ENCODE assay signal across 8 cellular contexts in genomic region chr2:163132850-163133249, GRCh38.
A peak's percentile ranks its signal among the peaks of the same experiment; 100 is the strongest.
DNase-seq lines count a peak whose midpoint lies in the region; ATAC-seq and TF ChIP-seq lines count a peak whose summit lies in the region.

No MANE protein-coding gene starts in this region.

- no peak overlapping the region for H3K27ac ChIP-seq in C4-2B

- ATAC-seq in GM21526 (IDR thresholded peaks at IDR 0.05; ENCODE audit: low FRiP score, unreplicated experiment): peak; percentile 51
- ATAC-seq in activated T-cell treated with anti-CD3 and anti-CD28 coated beads, Interleukin-2, amount 50 U/mL, for 4 hours: no peak
- ATAC-seq in HG03175 (IDR thresholded peaks at IDR 0.05; ENCODE audit: unreplicated experiment): no peak

- no peaks in the 10 kb centered on the region for H3K4me1 Mint-ChIP-seq in activated T-cell treated with anti-CD3 and anti-CD28 coated beads, Interleukin-2, amount 50 U/mL, for 4 hours (ENCODE audit: low read depth)

- peak; percentile 15 for DNase-seq in NCI-H2196 (lab: John Stamatoyannopoulos, UW; ENCODE audit: unreplicated experiment)
- peak; percentile 54 for DNase-seq in cerebellar cortex (ENCODE audit: low spot score)
- peak; percentile 60 for DNase-seq in superior temporal gyrus (ENCODE audit: extremely low spot score)
- no peak for DNase-seq in activated T-cell treated with anti-CD3 and anti-CD28 coated beads, Interleukin-2, amount 50 U/mL, for 4 hours
- DNase-seq in effector CD8-positive, alpha-beta T cell (lab: John Stamatoyannopoulos, UW): no peak

- H3K36me3 Mint-ChIP-seq in activated T-cell treated with anti-CD3 and anti-CD28 coated beads, Interleukin-2, amount 50 U/mL, for 4 hours (ENCODE audit: insufficient read depth): no peaks in the 10 kb centered on the region

- H3K27me3 Mint-ChIP-seq in activated T-cell treated with anti-CD3 and anti-CD28 coated beads, Interleukin-2, amount 50 U/mL, for 4 hours (ENCODE audit: low read depth): no peaks in the 10 kb centered on the region

- peaks cover 4% of the 10 kb centered on the region for H3K9me3 Mint-ChIP-seq in activated T-cell treated with anti-CD3 and anti-CD28 coated beads, Interleukin-2, amount 50 U/mL, for 4 hours

- TF ChIP-seq CTCF in C4-2B (conservative IDR thresholded peaks at IDR 0.05): peak; percentile 69

- no peak overlapping the region for H3K4me3 Mint-ChIP-seq in activated T-cell treated with anti-CD3 and anti-CD28 coated beads, Interleukin-2, amount 50 U/mL, for 4 hours

Comparison
In these comparisons a context has a peak if more than half of its experiments do, and no peak if none do; other contexts are left out.
1. DNase-seq: peak in NCI-H2196 (single experiment), cerebellar cortex (single experiment) and superior temporal gyrus (single experiment); none in activated T-cell treated with anti-CD3 and anti-CD28 coated beads, Interleukin-2, amount 50 U/mL, for 4 hours (single experiment) and effector CD8-positive, alpha-beta T cell (single experiment).